12 cellular contexts compared by ENCODE assay signal in genomic region chr14:105088812-105089745, GRCh38. TPM values are rescaled to one million over a fixed set of nuclear protein-coding genes. Genes with fewer than 3 reads are reported as not detected.
DNase-seq lines count a peak whose midpoint lies in the region; ATAC-seq, FAIRE-seq and TF ChIP-seq lines count a peak whose summit lies in the region.
"Had no signal": no experiment of that assay in that cellular context is flagged by ENCODE, and none has a peak within 500 bp of the region (broad histone marks: within the 10 kb centered on the region; RNA-seq: fewer than 3 reads in every experiment).

No MANE protein-coding gene starts in this region.

- H3K27me3 Mint-ChIP-seq in activated T-helper 2 cell treated with anti-CD3 and anti-CD28 coated beads, Interferon-gamma antibody, Interleukin-2, Interleukin-4, amounts not matched to agents 10 μg/mL and 5 μg/mL and 100 μg/mL, durations not matched to agents 14 hours and 24 hours and 36 hours (ENCODE audit: low read depth): peaks cover 9% of the 10 kb centered on the region
- H3K27me3 Mint-ChIP-seq in naive B cell: peaks cover 4 to 18% (median 11%) of the 10 kb centered on the region in 3 donors

- 56% methylated on average over 15 of the region's 24 CpGs for WGBS in A549 (ENCODE audit: missing lambda C conversion rate)

- no peak for TF ChIP-seq EP300 in A549 (IDR thresholded peaks at IDR 0.05)

- H3K36me3 Mint-ChIP-seq in activated T-helper 2 cell treated with anti-CD3 and anti-CD28 coated beads, Interferon-gamma antibody, Interleukin-2, Interleukin-4, amounts not matched to agents 10 μg/mL and 5 μg/mL and 100 μg/mL, durations not matched to agents 14 hours and 24 hours and 36 hours (ENCODE audit: low read depth): no peaks in the 10 kb centered on the region
- H3K36me3 Mint-ChIP-seq in naive B cell: peaks cover 0 to 3% of the 10 kb centered on the region in 2 donors

- H3K4me1 Mint-ChIP-seq in activated T-helper 2 cell treated with anti-CD3 and anti-CD28 coated beads, Interferon-gamma antibody, Interleukin-2, Interleukin-4, amounts not matched to agents 10 μg/mL and 5 μg/mL and 100 μg/mL, durations not matched to agents 14 hours and 24 hours and 36 hours (ENCODE audit: low read depth): peaks cover 5% of the 10 kb centered on the region
- peaks cover 12 to 37% (median 23%) of the 10 kb centered on the region in 3 donors for H3K4me1 Mint-ChIP-seq in naive B cell

- intact Hi-C loops in activated T-helper 2 cell treated with anti-CD3 and anti-CD28 coated beads, Interferon-gamma antibody, Interleukin-2, Interleukin-4, amounts not matched to agents 10 μg/mL and 5 μg/mL and 100 μg/mL, durations not matched to agents 14 hours and 24 hours and 36 hours (cut with micrococcal nuclease): no loop called here

- peak; percentile 76 for FAIRE-seq in A549 (lab: Jason Lieb, UNC)

- H3K27ac ChIP-seq in A549: peak overlapping the region; percentile 98 to 100

- CTCF ChIA-PET in A549 (lab: Yijun Ruan, JAX): interaction anchor here (0.9 to 9.1 kb wide), 21 partner anchors 7 to 400 kb away, joined by 3 to 132 read pairs (median 8); partner anchors contain the start of genes JAG2 and NUDT14

- H3K27ac Mint-ChIP-seq in activated T-helper 2 cell treated with anti-CD3 and anti-CD28 coated beads, Interferon-gamma antibody, Interleukin-2, Interleukin-4, amounts not matched to agents 10 μg/mL and 5 μg/mL and 100 μg/mL, durations not matched to agents 14 hours and 24 hours and 36 hours: no peak overlapping the region
- H3K27ac Mint-ChIP-seq in naive B cell: peak overlapping the region in 1 of 6 donors; percentile 57
- H3K27ac Mint-ChIP-seq: dendritic cell treated with granulocyte-macrophage colony-stimulating factor and Interleukin-4, amounts not matched to agents 40 ng/mL and 50 ng/mL, for 4 days had no signal

- ATAC-seq in A549: no peak
- ATAC-seq in naive B cell (ENCODE audit: low read depth in 2 of 2): no peak

- POLR2A ChIA-PET in A549 (lab: Yijun Ruan, JAX): interaction anchor here (1.1 to 1.2 kb wide), 2 partner anchors 116 to 212 kb away, joined by 3 to 4 read pairs; partner anchors contain the start of gene BRF1

- TF ChIP-seq RAD21 in A549 (conservative IDR thresholded peaks at IDR 0.05 in 1 of 2, IDR thresholded peaks at IDR 0.05 in 1 of 2): no peak

- no peaks in the 10 kb centered on the region for H3K9me3 Mint-ChIP-seq in activated T-helper 2 cell treated with anti-CD3 and anti-CD28 coated beads, Interferon-gamma antibody, Interleukin-2, Interleukin-4, amounts not matched to agents 10 μg/mL and 5 μg/mL and 100 μg/mL, durations not matched to agents 14 hours and 24 hours and 36 hours
- H3K9me3 Mint-ChIP-seq in naive B cell: no peaks in the 10 kb centered on the region
- H3K9me3 Mint-ChIP-seq: dendritic cell treated with granulocyte-macrophage colony-stimulating factor and Interleukin-4, amounts not matched to agents 40 ng/mL and 50 ng/mL, for 4 days had no signal

- peak overlapping the region; percentile 44 for H3K4me3 Mint-ChIP-seq in activated T-helper 2 cell treated with anti-CD3 and anti-CD28 coated beads, Interferon-gamma antibody, Interleukin-2, Interleukin-4, amounts not matched to agents 10 μg/mL and 5 μg/mL and 100 μg/mL, durations not matched to agents 14 hours and 24 hours and 36 hours (ENCODE audit: low read depth)
- H3K4me3 Mint-ChIP-seq in naive B cell: peak overlapping the region in 6 of 8 donors; percentile 19 to 78 (median 55)
- H3K4me3 Mint-ChIP-seq: dendritic cell treated with granulocyte-macrophage colony-stimulating factor and Interleukin-4, amounts not matched to agents 40 ng/mL and 50 ng/mL, for 4 days had no signal

- H3K4me2 ChIP-seq in A549: peak overlapping the region; percentile 98

- peak; percentile 20; the same call in 1 of the 2 replicates for TF ChIP-seq POLR2A in A549 (IDR thresholded peaks at IDR 0.05; ENCODE audit: low read length)

- DNase-seq in A549 (ENCODE audit: low read depth in 1 of 2, low spot score in 1 of 2) (peak in 1 of 2 experiments; percentile 65), EL (peak; percentile 29), naive B cell (no peak), SKM-1 treated with dmso at 0.1 percent for 144 hours (lab: John Stamatoyannopoulos, UW; ENCODE audit: unreplicated experiment) (no peak), inferior parietal cortex (ENCODE audit: extremely low spot score) (no peak), NCI-H526 treated with DMSO at 0.1 percent for 48 hours (lab: John Stamatoyannopoulos, UW) (no peak)
- DNase-seq in activated T-helper 2 cell treated with anti-CD3 and anti-CD28 coated beads, Interferon-gamma antibody, Interleukin-2, Interleukin-4, amounts not matched to agents 10 μg/mL and 5 μg/mL and 100 μg/mL, durations not matched to agents 14 hours and 24 hours and 36 hours (ENCODE audit: low spot score): no peak
- no peak for DNase-seq in activated CD8-positive, alpha-beta memory T cell treated with anti-CD3 and anti-CD28 coated beads for 24 hours
- DNase-seq: DND-41, occipital lobe, OCI-M1 had no signal

- H3K9me3 ChIP-seq in A549: no peaks in the 10 kb centered on the region

- no peak for TF ChIP-seq CTCF in A549 (IDR thresholded peaks at IDR 0.05)

- H3K4me3 ChIP-seq in A549: no peak overlapping the region

- peaks cover 57% of the 10 kb centered on the region for H3K4me1 ChIP-seq in A549

TF ChIP-seq in A549, 52 proteins besides CTCF, POLR2A, EP300 and RAD21:
- TF ChIP-seq HOXB5 (CRISPR knock-in tag; IDR thresholded peaks at IDR 0.05): 0 out of 2 replicates have a peak, but pooled peaks have one; percentile 56
- TF ChIP-seq HEYL (CRISPR knock-in tag; IDR thresholded peaks at IDR 0.05): peak; percentile 17; the same call in 1 of the 2 replicates
- TF ChIP-seq FOXS1 (CRISPR knock-in tag; IDR thresholded peaks at IDR 0.05): peak; percentile 33; the same call in 1 of the 2 replicates
- peak; percentile 82; the same call in 1 of the 2 replicates for TF ChIP-seq FOSB (CRISPR knock-in tag; IDR thresholded peaks at IDR 0.05)
- TF ChIP-seq EHF (CRISPR knock-in tag; IDR thresholded peaks at IDR 0.05): peak; percentile 92
- TF ChIP-seq RNF2 (IDR thresholded peaks at IDR 0.05; ENCODE audit: borderline replicate concordance, low read depth): no peak
- TF ChIP-seq NR3C1 (IDR thresholded peaks at IDR 0.05): no peak
- peak; percentile 44; the same call in 1 of the 2 replicates for TF ChIP-seq ZNF302 (CRISPR knock-in tag; IDR thresholded peaks at IDR 0.05)
- TF ChIP-seq ESRRA (IDR thresholded peaks at IDR 0.05; ENCODE audit: borderline replicate concordance, low read length): no peak
- peak; percentile 32; the same call in 1 of the 2 replicates for TF ChIP-seq MAX (IDR thresholded peaks at IDR 0.05)

RNA-seq across cellular contexts. Expression of gene GPR132, which starts 23.8 kb away (rescaled TPM):
- polyA plus RNA-seq in A549 (2011; rRNA removed) (0.19 and 0.49 TPM in 2 replicates), A549 (2017; fragmentation: RNase III; extraction: RNeasy Plus Mini Kit Qiagen cat#74134 plus additional on column Dnase treatment) (0.16 to 0.22 TPM (median 0.18 TPM) in 3 replicates), naive B cell (ENCODE audit: low read depth in 6 of 6) (10 to 100 TPM in 4 of 6 donors, 1 to 10 TPM in 2; 8.2 to 33.0 (median 10.8) TPM)
- 0.12 and 0.39 TPM in 2 replicates for polyA plus RNA-seq in A549 (2012; cell fraction: cytosol; rRNA removed)
- polyA plus RNA-seq in A549 (2012; cell fraction: nucleus; rRNA removed): 2.3 and 3.7 TPM in 2 replicates
- 0.62 and 0.73 TPM in 2 replicates for polyA minus RNA-seq in A549 (2011; rRNA and poly(A)+ RNA removed)
- 27.1 and 29.8 TPM in 2 replicates for total RNA-seq in activated T-helper 2 cell treated with anti-CD3 and anti-CD28 coated beads, Interferon-gamma antibody, Interleukin-2, Interleukin-4, amounts not matched to agents 10 μg/mL and 5 μg/mL and 100 μg/mL, durations not matched to agents 14 hours and 24 hours and 36 hours
